Comparison of ENCODE assay signal across 8 cellular contexts in genomic region chr12:132711169-132711843, GRCh38. TPM values are rescaled to one million over a fixed set of nuclear protein-coding genes. Genes with fewer than 3 reads are reported as not detected.
A peak's percentile ranks its signal among the peaks of the same experiment; 100 is the strongest.
DNase-seq lines count a peak whose midpoint lies in the region; ATAC-seq and TF ChIP-seq lines count a peak whose summit lies in the region.

No MANE protein-coding gene starts in this region.

- peak overlapping the region; percentile 93 for H3K4me3 Mint-ChIP-seq in MCF 10A (ENCODE audit: unreplicated experiment)

- no peak for TF ChIP-seq POLR2A in lower leg skin (IDR thresholded peaks at IDR 0.05)
- no peak for TF ChIP-seq POLR2A in testis (IDR thresholded peaks at IDR 0.05)

- TF ChIP-seq CTCF in GM06990 (IDR thresholded peaks at IDR 0.05; ENCODE audit: insufficient read depth, low read length, poor library complexity, severe bottlenecking) (no peak), MCF 10A (IDR thresholded peaks at IDR 0.05; ENCODE audit: unreplicated experiment) (no peak), lower leg skin (IDR thresholded peaks at IDR 0.05) (no peak), testis (IDR thresholded peaks at IDR 0.05) (no peak)

- CTCF ChIA-PET in HEK293T (lab: Yijun Ruan, JAX) (interaction anchor here (0.5 kb wide), 1 partner anchor 79 kb away, joined by 3 read pairs; no protein-coding TSS in a partner anchor), MCF 10A (lab: Yijun Ruan, JAX) (no interaction called here)

- H3K4me3 ChIP-seq in GM06990 (replicated peaks; ENCODE audit: low read depth, low read length) (peak overlapping the region; percentile 97), NT2/D1 (ENCODE audit: insufficient read length, low read depth) (peak overlapping the region; percentile 92), lower leg skin (ENCODE audit: low read depth, poor library complexity, severe bottlenecking) (peak overlapping the region; percentile 71), testis (peak overlapping the region; percentile 81 to 88)

- H3K27ac Mint-ChIP-seq in MCF 10A (ENCODE audit: low read depth, unreplicated experiment), result peak overlapping the region; percentile 35

- DNase-seq in GM06990 (ENCODE audit: extremely low read depth, insufficient read length) (peak; percentile 61), HEK293T (ENCODE audit: extremely low spot score) (peak; percentile 36), NT2/D1 (ENCODE audit: low read depth, low spot score) (no peak), MCF 10A (ENCODE audit: unreplicated experiment) (peak; percentile 18), lower leg skin (ENCODE audit: low spot score in 2 of 2) (no peak), testis (no peak), HuH-7.5 (ENCODE audit: low spot score) (no peak)

- peak overlapping the region; percentile 98 for H3K9ac ChIP-seq in NT2/D1 (ENCODE audit: insufficient read length, low read depth)

- peak overlapping the region; percentile 57 to 88 for H3K27ac ChIP-seq in testis

- H3K27me3 ChIP-seq in GM06990 (replicated peaks; ENCODE audit: control insufficient read depth, insufficient read depth, low read length) (no peaks in the 10 kb centered on the region), NT2/D1 (ENCODE audit: insufficient read depth, insufficient read length) (no peaks in the 10 kb centered on the region), testis (no peaks in the 10 kb centered on the region)

- intact Hi-C loops in MCF 10A (cut with micrococcal nuclease), result no loop called here
- intact Hi-C loops in lower leg skin (cut with DNase I; ENCODE audit: low total_unique reads), result no loop called here
- intact Hi-C loops in testis (cut with DNase I; ENCODE audit: low total_unique reads), result no loop called here

- no peak for ATAC-seq in GM21737 (IDR thresholded peaks at IDR 0.05; ENCODE audit: unreplicated experiment)

- no peaks in the 10 kb centered on the region for H3K27me3 Mint-ChIP-seq in MCF 10A (ENCODE audit: insufficient read depth, unreplicated experiment)

- no peaks in the 10 kb centered on the region for H3K4me1 Mint-ChIP-seq in MCF 10A (ENCODE audit: insufficient read depth, unreplicated experiment)

- no peaks in the 10 kb centered on the region for H3K9me3 Mint-ChIP-seq in MCF 10A (ENCODE audit: unreplicated experiment)

- peaks cover 47% of the 10 kb centered on the region for H3K36me3 Mint-ChIP-seq in MCF 10A (ENCODE audit: insufficient read depth, unreplicated experiment)

- WGBS in lower leg skin, 2 donors, result 18 to 30% methylated on average over 17 to 34 of the region's 51 CpGs
- 10 to 16% methylated on average over 20 to 29 of the region's 51 CpGs for WGBS in testis, 2 donors

- H3K36me3 ChIP-seq in GM06990 (ENCODE audit: control insufficient read depth, insufficient read depth, low read length) (peaks cover 10% of the 10 kb centered on the region), NT2/D1 (ENCODE audit: insufficient read depth, insufficient read length, low read length) (peaks cover 36% of the 10 kb centered on the region), testis (ENCODE audit: low read depth, missing control alignments) (no peaks in the 10 kb centered on the region)

- no peaks in the 10 kb centered on the region for H3K9me3 ChIP-seq in NT2/D1 (ENCODE audit: insufficient read depth, low read length)
- no peaks in the 10 kb centered on the region for H3K9me3 ChIP-seq in testis

- POLR2A ChIA-PET in HEK293T (lab: Yijun Ruan, JAX), result interaction anchor here (0.9 to 1.2 kb wide), 3 partner anchors 8 to 20 kb away, joined by 3 to 6 read pairs (median 3); no protein-coding TSS in a partner anchor
- POLR2A ChIA-PET in MCF 10A (lab: Yijun Ruan, JAX), result interaction anchor here (0.9 to 3.0 kb wide), 6 partner anchors 16 to 117 kb away, joined by 3 to 23 read pairs (median 4); partner anchors contain the start of genes ANKLE2 and GOLGA3

- H3K4me1 ChIP-seq in NT2/D1 (ENCODE audit: insufficient read depth, insufficient read length) (peaks cover 2% of the 10 kb centered on the region), testis (peaks cover 13% of the 10 kb centered on the region)

- BruUV-seq in MCF 10A (replicated peaks; lab: Mats Ljungman, UMichigan), result no TSS peak

TF ChIP-seq in HEK293T, 16 proteins besides CTCF, POLR2A, EP300 and RAD21:
- no peak for TF ChIP-seq FOXK2 (IDR thresholded peaks at IDR 0.05)
- TF ChIP-seq HDGF (IDR thresholded peaks at IDR 0.05; ENCODE audit: borderline replicate concordance), result no peak
- TF ChIP-seq ELF4 (IDR thresholded peaks at IDR 0.05), result no peak
- TF ChIP-seq L3MBTL2 (conservative IDR thresholded peaks at IDR 0.05), result no peak
- TF ChIP-seq FOXM1 (IDR thresholded peaks at IDR 0.05; ENCODE audit: borderline replicate concordance), result no peak
- TF ChIP-seq SUZ12 (IDR thresholded peaks at IDR 0.05), result no peak
- no peak for TF ChIP-seq BHLHE40 (IDR thresholded peaks at IDR 0.05; ENCODE audit: borderline replicate concordance)
- TF ChIP-seq CTBP1 (IDR thresholded peaks at IDR 0.05; ENCODE audit: borderline replicate concordance), result no peak
- no peak for TF ChIP-seq LEF1 (IDR thresholded peaks at IDR 0.05; ENCODE audit: borderline replicate concordance)
- no peak for TF ChIP-seq NFRKB (IDR thresholded peaks at IDR 0.05)
- TF ChIP-seq SP1 (IDR thresholded peaks at IDR 0.05), result no peak
- TF ChIP-seq FOXA1 (IDR thresholded peaks at IDR 0.05), result no peak
- TF ChIP-seq, protein P1, sequence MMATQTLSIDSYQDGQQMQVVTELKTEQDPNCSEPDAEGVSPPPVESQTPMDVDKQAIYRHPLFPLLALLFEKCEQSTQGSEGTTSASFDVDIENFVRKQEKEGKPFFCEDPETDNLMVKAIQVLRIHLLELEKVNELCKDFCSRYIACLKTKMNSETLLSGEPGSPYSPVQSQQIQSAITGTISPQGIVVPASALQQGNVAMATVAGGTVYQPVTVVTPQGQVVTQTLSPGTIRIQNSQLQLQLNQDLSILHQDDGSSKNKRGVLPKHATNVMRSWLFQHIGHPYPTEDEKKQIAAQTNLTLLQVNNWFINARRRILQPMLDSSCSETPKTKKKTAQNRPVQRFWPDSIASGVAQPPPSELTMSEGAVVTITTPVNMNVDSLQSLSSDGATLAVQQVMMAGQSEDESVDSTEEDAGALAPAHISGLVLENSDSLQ (IDR thresholded peaks at IDR 0.05), result no peak
- TF ChIP-seq TARDBP (IDR thresholded peaks at IDR 0.05), result no peak
- TF ChIP-seq ZNF384 (IDR thresholded peaks at IDR 0.05), result no peak

RNA-seq across cellular contexts. Expression of gene PGAM5, which starts 0.7 kb away (rescaled TPM):
- 69.8 and 84.0 TPM in 2 replicates for total RNA-seq in MCF 10A (2022)
- 10 to 100 TPM; 28.1 to 54.6 (median 32.8) TPM for total RNA-seq in lower leg skin
- 10 to 100 TPM; 40.9 to 48.0 TPM for total RNA-seq in testis
- polyA plus RNA-seq in testis (ENCODE audit: insufficient read depth, low read depth, low replicate concordance), result 37.2 TPM

RNA-seq across cellular contexts. Expression of gene PXMP2, which starts 23.9 kb away (rescaled TPM):
- 23.8 and 28.1 TPM in 2 replicates for total RNA-seq in MCF 10A (2022)
- 10 to 100 TPM; 13.7 to 33.4 (median 19.1) TPM for total RNA-seq in lower leg skin
- total RNA-seq in testis, result 10 to 100 TPM; 16.0 to 26.5 TPM
- polyA plus RNA-seq in testis (ENCODE audit: insufficient read depth, low read depth, low replicate concordance), result 13.5 TPM

RNA-seq across cellular contexts. Expression of gene POLE, which starts 24.2 kb away (rescaled TPM):
- total RNA-seq in MCF 10A (2022) (36.3 and 40.4 TPM in 2 replicates), lower leg skin (10 to 100 TPM; 25.8 to 66.0 (median 36.9) TPM), testis (100 to 1,000 TPM; 123 to 288 TPM)
- polyA plus RNA-seq in testis (ENCODE audit: insufficient read depth, low read depth, low replicate concordance), result 76.8 TPM

RNA-seq across cellular contexts. Expression of gene ANKLE2, which starts 50.3 kb away (rescaled TPM):
- total RNA-seq in MCF 10A (2022) (111 and 142 TPM in 2 replicates), lower leg skin (10 to 100 TPM; 57.9 to 94.5 (median 60.5) TPM), testis (100 to 1,000 TPM; 103 to 120 TPM)
- polyA plus RNA-seq in testis (ENCODE audit: insufficient read depth, low read depth, low replicate concordance), result 204 TPM

Comparison
In these comparisons a context has a peak if more than half of its experiments do, and no peak if none do; other contexts are left out.
1. DNase-seq: peak in GM06990 (single experiment), HEK293T (single experiment) and MCF 10A (single experiment); none in NT2/D1 (single experiment), lower leg skin (0 of 2), testis (single experiment) and HuH-7.5 (single experiment).
2. Peak in every context shown above with its lines, with median percentiles within 50 percentile points of each other: H3K4me3 ChIP-seq.